In the genomic region with DNA sequence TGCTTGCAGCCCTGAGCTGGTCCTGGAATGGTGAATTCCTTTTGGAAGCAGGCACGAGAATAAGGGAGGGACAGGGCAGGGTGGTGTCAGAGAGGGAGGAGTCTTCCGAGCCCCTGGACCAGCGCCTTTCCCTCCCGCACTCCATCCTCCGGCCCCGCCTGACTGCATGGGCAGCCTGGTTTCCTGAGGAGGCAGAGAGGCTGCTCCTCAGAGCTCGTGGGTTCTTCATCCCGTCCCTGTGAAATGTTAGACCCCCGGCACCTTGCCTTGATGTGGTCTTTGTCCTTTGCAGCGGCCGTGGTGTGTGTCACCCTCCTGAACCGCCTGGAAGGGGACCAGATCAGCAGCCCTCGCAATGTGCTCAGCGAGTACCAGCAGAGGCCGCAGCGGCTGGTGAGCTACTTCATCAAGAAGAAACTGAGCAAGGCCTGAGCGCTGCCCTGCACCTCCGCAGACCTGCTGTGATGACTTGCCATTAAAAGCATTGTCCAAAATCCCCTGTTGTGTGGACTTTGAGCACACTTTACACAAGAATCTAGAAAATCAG, we compare ENCODE assay signal across 25 cellular contexts.
"Had no signal": no experiment of that assay in that cellular context is flagged by ENCODE, and none has a peak within 500 bp of the region (broad histone marks: within the 10 kb centered on the region; RNA-seq: fewer than 3 reads in every experiment).

No MANE protein-coding gene starts in this region.

- H3K4me1 ChIP-seq: breast epithelium, colonic mucosa, gastroesophageal sphincter, neural progenitor cell, prostate gland, upper lobe of left lung had no signal

- ATAC-seq: effector memory CD8-positive, alpha-beta T cell; gastroesophageal sphincter; left cardiac atrium; T-cell had no signal

- H3K9me3 ChIP-seq: breast epithelium, colonic mucosa, gastroesophageal sphincter, prostate gland, thoracic aorta, upper lobe of left lung had no signal

- DNase-seq: activated CD4-positive, alpha-beta T cell treated with anti-CD3 and anti-CD28 coated beads for 1 hour; activated CD4-positive, alpha-beta T cell treated with anti-CD3 and anti-CD28 coated beads, Interleukin-2, amount 50 U/mL, for 4 hours; activated gamma-delta T cell; activated naive CD4-positive, alpha-beta T cell treated with anti-CD3 and anti-CD28 coated beads, Interleukin-2, amount 50 U/mL, for 16 hours; amniotic stem cell; colonic mucosa; dorsolateral prefrontal cortex; effector memory CD8-positive, alpha-beta T cell; head of caudate nucleus; hypothalamus; left cardiac atrium; stimulated activated CD4-positive, alpha-beta T cell treated with anti-CD3 and anti-CD28 coated beads, Interleukin-4, amount 100 ng/mL, for 1 hour; stimulated activated naive CD4-positive, alpha-beta T cell treated with Interleukin-2 at 50 U/mL for 16 hours; T-cell had no signal

- H3K4me3 Mint-ChIP-seq: activated T-helper 1 cell treated with anti-CD3 and anti-CD28 coated beads, Interleukin-12 subunit alpha, Interleukin-12 subunit beta, Interleukin-2, Interleukin-4 antibody, amounts not matched to agents 30 ng/mL and 10 ng/mL and 1 ng/mL, durations not matched to agents 14 hours and 24 hours and 36 hours; central memory CD8-positive, alpha-beta T cell; effector memory CD8-positive, alpha-beta T cell; memory B cell; neural progenitor cell; T-cell; T-helper 2 cell treated with Interferon-gamma antibody and Interleukin-4, amounts not matched to agents 5 μg/mL and 100 μg/mL, for 36 hours had no signal

- H3K4me1 Mint-ChIP-seq: neural progenitor cell had no signal

- H3K27me3 ChIP-seq: breast epithelium, colonic mucosa, dorsolateral prefrontal cortex, gastroesophageal sphincter, neural progenitor cell, upper lobe of left lung had no signal

- H3K36me3 ChIP-seq: colonic mucosa, neural progenitor cell, prostate gland had no signal

- H3K9me3 Mint-ChIP-seq: activated T-helper 1 cell treated with anti-CD3 and anti-CD28 coated beads, Interleukin-12 subunit alpha, Interleukin-12 subunit beta, Interleukin-2, Interleukin-4 antibody, amounts not matched to agents 30 ng/mL and 10 ng/mL and 1 ng/mL, durations not matched to agents 14 hours and 24 hours and 36 hours; central memory CD8-positive, alpha-beta T cell; effector memory CD8-positive, alpha-beta T cell; memory B cell; neural progenitor cell; T-cell; T-helper 2 cell treated with Interferon-gamma antibody and Interleukin-4, amounts not matched to agents 5 μg/mL and 100 μg/mL, for 36 hours had no signal

- H3K27ac Mint-ChIP-seq: memory B cell, neural progenitor cell had no signal

- H3K27ac ChIP-seq: breast epithelium, colonic mucosa, dorsolateral prefrontal cortex, gastroesophageal sphincter, neural progenitor cell, prostate gland, thoracic aorta, upper lobe of left lung, VCaP had no signal

- H3K27me3 Mint-ChIP-seq: central memory CD8-positive, alpha-beta T cell; effector memory CD8-positive, alpha-beta T cell; T-cell had no signal

- H3K4me3 ChIP-seq: breast epithelium, colonic mucosa, dorsolateral prefrontal cortex, gastroesophageal sphincter, neural progenitor cell, prostate gland, thoracic aorta, upper lobe of left lung had no signal
